In the genomic region with DNA sequence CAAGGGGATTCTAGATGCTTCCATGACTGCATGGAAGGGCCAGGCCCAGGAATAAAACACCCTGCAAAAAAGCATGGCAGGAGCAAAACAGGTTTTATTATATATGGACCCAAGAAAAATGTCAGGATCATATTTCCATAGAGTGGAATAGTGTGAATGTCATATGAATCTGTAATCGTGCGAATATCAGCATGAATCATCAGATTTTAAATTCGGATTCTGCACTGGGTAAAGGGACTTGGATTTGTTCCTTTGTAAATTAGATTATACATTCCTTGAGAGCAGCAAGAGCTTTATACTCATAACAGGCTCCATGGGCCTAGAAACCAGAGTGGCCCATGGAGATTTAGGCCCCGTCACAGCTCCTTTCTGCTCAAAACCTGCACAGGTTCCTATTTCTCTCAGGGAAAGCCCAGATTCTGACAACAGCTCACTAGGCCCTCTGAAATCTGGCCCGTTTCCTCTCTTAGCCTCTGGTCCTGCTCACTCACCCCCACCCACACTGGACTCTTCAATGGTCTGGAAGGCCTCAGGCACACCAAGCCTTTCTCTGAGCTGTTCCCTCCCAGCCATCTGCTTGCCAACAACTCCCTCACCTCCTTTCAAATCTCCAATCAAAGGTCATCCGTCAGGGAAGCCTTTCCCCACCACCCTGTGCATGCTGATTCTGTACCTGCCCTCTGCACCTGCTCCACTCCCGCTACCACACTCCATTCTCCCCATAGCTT, we compare ENCODE assay signal across 10 cellular contexts.
DNase-seq lines count a peak whose midpoint lies in the region; ATAC-seq and TF ChIP-seq lines count a peak whose summit lies in the region.
"Had no signal": no experiment of that assay in that cellular context is flagged by ENCODE, and none has a peak within 500 bp of the region (broad histone marks: within the 10 kb centered on the region; RNA-seq: fewer than 3 reads in every experiment).

No MANE protein-coding gene starts in this region.

- H3K9me3 ChIP-seq in RWPE2 (ENCODE audit: severe bottlenecking), result no peaks in the 10 kb centered on the region
- H3K9me3 ChIP-seq in fibroblast of lung (ENCODE audit: control insufficient read depth, insufficient read depth, low read depth, low read length), result peaks cover 1% of the 10 kb centered on the region
- H3K9me3 ChIP-seq in smooth muscle cell (replicated peaks; ENCODE audit: low read depth), result peaks cover 6% of the 10 kb centered on the region
- no peaks in the 10 kb centered on the region for H3K9me3 ChIP-seq in HAP-1
- H3K9me3 ChIP-seq: testis had no signal

- H3K4me2 ChIP-seq in fibroblast of lung (ENCODE audit: extremely low read depth, insufficient read depth, low read length), result no peak overlapping the region
- H3K4me2 ChIP-seq in smooth muscle cell, result peak overlapping the region; percentile 48

- H2AFZ ChIP-seq in fibroblast of lung (ENCODE audit: low read length), result no peak overlapping the region
- no peak overlapping the region for H2AFZ ChIP-seq in smooth muscle cell (ENCODE audit: low read depth)

- TF ChIP-seq CTCF in RWPE2 (IDR thresholded peaks at IDR 0.05; ENCODE audit: poor library complexity, severe bottlenecking) (no peak), fibroblast of lung (conservative IDR thresholded peaks at IDR 0.05 in 1 of 2, IDR thresholded peaks at IDR 0.05 in 1 of 2; ENCODE audit: low read depth in 1 of 2, low read length in 2 of 2) (no peak), smooth muscle cell (IDR thresholded peaks at IDR 0.05; ENCODE audit: borderline replicate concordance, insufficient read depth, poor library complexity, severe bottlenecking) (no peak)

- in situ Hi-C loops in HAP-1 (cut with MboI; ENCODE audit: low sequenced_read_pairs), result no loop called here

- DNase-seq in HCEC 1CT, result peak; percentile 39
- DNase-seq in RWPE2 (ENCODE audit: low spot score), result no peak
- DNase-seq in fibroblast of lung (ENCODE audit: low read depth in 2 of 2), result peak; percentile 28 to 65
- no peak for DNase-seq in smooth muscle cell (lab: John Stamatoyannopoulos, UW; ENCODE audit: unreplicated experiment)
- no peak for DNase-seq in HAP-1 (ENCODE audit: low spot score in 2 of 2)
- no peak for DNase-seq in NCI-H1694 treated with DMSO at 0.1 percent for 48 hours (lab: John Stamatoyannopoulos, UW)
- DNase-seq: activated CD8-positive, alpha-beta memory T cell treated with anti-CD3 and anti-CD28 coated beads, Interleukin-2, amount 50 U/mL, for 4 hours; Calu3; testis had no signal

- no peak overlapping the region for H3K9ac ChIP-seq in fibroblast of lung (ENCODE audit: insufficient read depth, low read length)
- H3K9ac ChIP-seq in smooth muscle cell (ENCODE audit: low read depth), result peak overlapping the region; percentile 92

- H3F3A ChIP-seq in smooth muscle cell (ENCODE audit: low read depth), result peaks cover 39% of the 10 kb centered on the region

- WGBS in smooth muscle cell (ENCODE audit: low lambda C conversion rate), result 74% methylated on average over 7 of the region's 7 CpGs

- H4K20me1 ChIP-seq in fibroblast of lung (ENCODE audit: control insufficient read depth, extremely low read depth, insufficient read depth, low read length) (no peaks in the 10 kb centered on the region), smooth muscle cell (ENCODE audit: low read depth) (no peaks in the 10 kb centered on the region)

- H3K27ac ChIP-seq in RWPE2 (ENCODE audit: poor library complexity, severe bottlenecking) (peak overlapping the region; percentile 52), fibroblast of lung (ENCODE audit: insufficient read depth, low read length) (no peak overlapping the region), smooth muscle cell (ENCODE audit: low read depth) (peak overlapping the region; percentile 100)

- ATAC-seq in RWPE2 (ENCODE audit: low read depth) (no peak), HG03159 (IDR thresholded peaks at IDR 0.05; ENCODE audit: unreplicated experiment) (no peak)

- H3K4me1 ChIP-seq in RWPE2 (ENCODE audit: insufficient read depth, poor library complexity, severe bottlenecking), result peaks cover 24% of the 10 kb centered on the region
- peaks cover 16% of the 10 kb centered on the region for H3K4me1 ChIP-seq in fibroblast of lung (ENCODE audit: control insufficient read depth, extremely low read depth, insufficient read depth, low read length)
- H3K4me1 ChIP-seq in smooth muscle cell (ENCODE audit: low read depth), result peaks cover 3% of the 10 kb centered on the region
- H3K4me1 ChIP-seq in HAP-1, result no peaks in the 10 kb centered on the region

- H3K79me2 ChIP-seq in fibroblast of lung (ENCODE audit: control insufficient read depth, insufficient read depth, low read length) (no peaks in the 10 kb centered on the region), smooth muscle cell (ENCODE audit: low read depth) (no peaks in the 10 kb centered on the region)

- H3K4me3 ChIP-seq in RWPE2 (ENCODE audit: severe bottlenecking) (no peak overlapping the region), fibroblast of lung (replicated peaks in 1 of 4; ENCODE audit: control extremely low read depth in 1 of 4, insufficient read depth in 1 of 4, low read depth in 3 of 4, low read length in 4 of 4) (no peak overlapping the region), smooth muscle cell (no peak overlapping the region), HAP-1 (no peak overlapping the region)
- H3K4me3 ChIP-seq: testis had no signal

- H3K36me3 ChIP-seq in RWPE2 (ENCODE audit: low read depth) (no peaks in the 10 kb centered on the region), fibroblast of lung (ENCODE audit: control insufficient read depth, insufficient read depth, low read length) (no peaks in the 10 kb centered on the region), smooth muscle cell (ENCODE audit: low read depth) (peaks cover 8% of the 10 kb centered on the region), HAP-1 (replicated peaks) (no peaks in the 10 kb centered on the region)

- no peaks in the 10 kb centered on the region for H3K27me3 ChIP-seq in RWPE2 (ENCODE audit: insufficient read depth, poor library complexity, severe bottlenecking)
- H3K27me3 ChIP-seq in fibroblast of lung (ENCODE audit: control insufficient read depth, insufficient read depth, low read length), result no peaks in the 10 kb centered on the region
- no peaks in the 10 kb centered on the region for H3K27me3 ChIP-seq in smooth muscle cell (ENCODE audit: low read depth)
- H3K27me3 ChIP-seq in HAP-1 (ENCODE audit: low read depth), result peaks cover 7% of the 10 kb centered on the region
- H3K27me3 ChIP-seq: testis had no signal

Comparison
In these comparisons a context has a peak if more than half of its experiments do, and no peak if none do; other contexts are left out.
1. DNase-seq: peak in HCEC 1CT (single experiment) and fibroblast of lung (2 of 2); none in RWPE2 (single experiment), smooth muscle cell (single experiment), HAP-1 (0 of 2) and NCI-H1694 treated with DMSO at 0.1 percent for 48 hours (single experiment).